ENCODE assay signal across 12 cellular contexts in the genomic region with DNA sequence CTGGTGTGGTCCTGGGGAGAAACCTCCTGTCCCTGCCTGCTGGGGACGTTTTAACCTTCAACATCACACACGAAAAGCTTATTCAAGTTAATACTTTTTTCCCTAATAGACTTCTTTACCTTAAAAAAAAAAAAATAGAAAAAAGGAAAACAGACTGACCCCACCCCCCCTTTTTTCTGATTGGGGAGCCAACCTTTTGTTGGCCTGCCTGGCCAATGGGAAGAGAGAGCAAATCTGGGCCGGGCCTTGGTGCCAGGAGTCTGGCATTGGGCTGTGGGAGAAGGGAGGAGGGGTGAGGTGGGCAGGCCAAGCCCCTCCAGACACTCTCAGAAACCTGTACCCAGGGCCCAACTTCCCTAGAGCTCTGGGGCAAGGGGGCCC. TPM values are rescaled to one million over a fixed set of nuclear protein-coding genes. Genes with fewer than 3 reads are reported as not detected.
A peak's percentile ranks its signal among the peaks of the same experiment; 100 is the strongest.
DNase-seq lines count a peak whose midpoint lies in the region; ATAC-seq and TF ChIP-seq lines count a peak whose summit lies in the region.
"Had no signal": no experiment of that assay in that cellular context is flagged by ENCODE, and none has a peak within 500 bp of the region (broad histone marks: within the 10 kb centered on the region; RNA-seq: fewer than 3 reads in every experiment).

No MANE protein-coding gene starts in this region.

- no peak for ATAC-seq in GM19455 (IDR thresholded peaks at IDR 0.05; ENCODE audit: unreplicated experiment)
- no peak for ATAC-seq in HG02642 (IDR thresholded peaks at IDR 0.05; ENCODE audit: poor library complexity, unreplicated experiment)
- ATAC-seq: activated T-cell treated with anti-CD3 and anti-CD28 coated beads, Interleukin-2, amount 50 U/mL, for 4 hours; left lung had no signal

- H3K9me3 ChIP-seq in Caco-2, result no peaks in the 10 kb centered on the region
- no peaks in the 10 kb centered on the region for H3K9me3 ChIP-seq in HUES64 (ENCODE audit: insufficient read depth, low read depth, low read length)
- H3K9me3 ChIP-seq: left lung had no signal

- H3K4me1 ChIP-seq in Caco-2 (peaks cover 15% of the 10 kb centered on the region), HUES64 (ENCODE audit: insufficient read depth, low read length) (peaks cover 36% of the 10 kb centered on the region)

- H3K4me1 Mint-ChIP-seq in Caco-2 (ENCODE audit: low read depth, unreplicated experiment), result no peaks in the 10 kb centered on the region
- peaks cover 48% of the 10 kb centered on the region for H3K4me1 Mint-ChIP-seq in nephron progenitor cell

- TF ChIP-seq CTCF in Caco-2 (IDR thresholded peaks at IDR 0.05; ENCODE audit: insufficient read depth in 1 of 2, low read depth in 1 of 2, low read length in 1 of 2, severe bottlenecking in 1 of 2, unreplicated experiment in 1 of 2) (no peak), choroid plexus epithelial cell (conservative IDR thresholded peaks at IDR 0.05; ENCODE audit: low read depth, low read length) (no peak), nephron progenitor cell (IDR thresholded peaks at IDR 0.05) (no peak), lower leg skin (IDR thresholded peaks at IDR 0.05) (no peak)

- H3K27me3 ChIP-seq in Caco-2 (replicated peaks; ENCODE audit: control insufficient read depth, insufficient read depth, low read length) (no peaks in the 10 kb centered on the region), HUES64 (ENCODE audit: insufficient read depth, low read length) (peaks cover 92% of the 10 kb centered on the region)

- no TSS peak for BruUV-seq in Caco-2 (replicated peaks; lab: Mats Ljungman, UMichigan)

- CTCF ChIA-PET in Caco-2 (lab: Charles Lee), result no interaction called here

- peaks cover 61% of the 10 kb centered on the region for H3K36me3 Mint-ChIP-seq in Caco-2 (ENCODE audit: insufficient read depth, unreplicated experiment)
- no peaks in the 10 kb centered on the region for H3K36me3 Mint-ChIP-seq in nephron progenitor cell (ENCODE audit: low read depth)

- no peaks in the 10 kb centered on the region for H3K27me3 Mint-ChIP-seq in Caco-2 (ENCODE audit: insufficient read depth, unreplicated experiment)
- H3K27me3 Mint-ChIP-seq in nephron progenitor cell (ENCODE audit: low read depth, poor library complexity), result peaks cover 86% of the 10 kb centered on the region

- no peak for TF ChIP-seq POLR2A in lower leg skin (IDR thresholded peaks at IDR 0.05)

- H3K9me3 Mint-ChIP-seq in Caco-2 (ENCODE audit: unreplicated experiment) (no peaks in the 10 kb centered on the region), nephron progenitor cell (no peaks in the 10 kb centered on the region)
- H3K9me3 Mint-ChIP-seq: activated T-cell treated with anti-CD3 and anti-CD28 coated beads, Interleukin-2, amount 50 U/mL, for 4 hours had no signal

- DNase-seq in Caco-2 (no peak), choroid plexus epithelial cell (ENCODE audit: low read depth) (peak; percentile 60), nephron progenitor cell (no peak), HK-2 (ENCODE audit: unreplicated experiment) (no peak), lower leg skin (ENCODE audit: low spot score in 2 of 2) (no peak)
- DNase-seq: activated T-cell treated with anti-CD3 and anti-CD28 coated beads, Interleukin-2, amount 50 U/mL, for 4 hours; NCI-H1436; SIG-M5 had no signal

- WGBS in HUES64, result 0% methylated on average over 3 of the region's 3 CpGs
- 38 to 59% methylated on average over 3 of the region's 3 CpGs for WGBS in lower leg skin, 2 donors

- H3K27ac Mint-ChIP-seq in Caco-2 (ENCODE audit: unreplicated experiment) (peak overlapping the region; percentile 39), nephron progenitor cell (no peak overlapping the region)

- no peak overlapping the region for H3K9ac ChIP-seq in HUES64 (ENCODE audit: low read depth, low read length)

- no peak overlapping the region for H3K27ac ChIP-seq in HUES64 (ENCODE audit: low read depth, low read length)
- H3K27ac ChIP-seq: left lung had no signal

- POLR2A ChIA-PET in Caco-2 (lab: Charles Lee), result interaction anchor here (0.6 to 1.1 kb wide), 3 partner anchors 18 to 198 kb away, joined by 3 to 7 read pairs (median 5); no protein-coding TSS in a partner anchor

- H3K4me3 ChIP-seq in Caco-2 (ENCODE audit: low read depth, low read length) (no peak overlapping the region), HUES64 (ENCODE audit: low read length) (peak overlapping the region; percentile 19; the same call in 1 of the 2 replicates), choroid plexus epithelial cell (ENCODE audit: low read depth, low read length) (peak overlapping the region; percentile 57), lower leg skin (ENCODE audit: low read depth, poor library complexity, severe bottlenecking) (no peak overlapping the region)

- H3K36me3 ChIP-seq in Caco-2 (ENCODE audit: control insufficient read depth, insufficient read depth, low read length) (no peaks in the 10 kb centered on the region), HUES64 (ENCODE audit: insufficient read depth, low read length) (no peaks in the 10 kb centered on the region)

- intact Hi-C loops in Caco-2 (cut with micrococcal nuclease; ENCODE audit: unreplicated experiment), result no loop called here
- intact Hi-C loops in lower leg skin (cut with DNase I; ENCODE audit: low total_unique reads), result no loop called here

- peak overlapping the region; percentile 36 for H3K4me3 Mint-ChIP-seq in Caco-2 (ENCODE audit: unreplicated experiment)
- peak overlapping the region; percentile 72 for H3K4me3 Mint-ChIP-seq in nephron progenitor cell
- H3K4me3 Mint-ChIP-seq: activated T-cell treated with anti-CD3 and anti-CD28 coated beads, Interleukin-2, amount 50 U/mL, for 4 hours had no signal

RNA-seq across cellular contexts. Expression of a gene that starts 3.0 kb away (rescaled TPM):
- total RNA-seq in Caco-2 (2022), result 34.3 and 36.6 TPM in 2 replicates
- 1.1 TPM for polyA plus RNA-seq in HUES64 (2013, experiment 1 of 2)
- polyA plus RNA-seq in HUES64 (2013, experiment 2 of 2), result 3.0 TPM
- 1 to 10 TPM; 1.9 to 4.7 (median 4.2) TPM for total RNA-seq in lower leg skin

RNA-seq across cellular contexts. Expression of a gene that starts 16.0 kb away (rescaled TPM):
- total RNA-seq in Caco-2 (2022) (50.0 and 52.8 TPM in 2 replicates), lower leg skin (1 to 10 TPM; 1.9 to 3.8 (median 3.1) TPM)
- polyA plus RNA-seq in HUES64 (2013, experiment 1 of 2), result 52.5 TPM
- polyA plus RNA-seq in HUES64 (2013, experiment 2 of 2), result 62.4 TPM

RNA-seq across cellular contexts. Expression of a gene that starts 45.3 kb away (rescaled TPM):
- total RNA-seq in Caco-2 (2022) (90.8 and 114 TPM in 2 replicates), lower leg skin (10 to 100 TPM; 30.2 to 35.6 (median 32.2) TPM)
- 2.3 TPM for polyA plus RNA-seq in HUES64 (2013, experiment 1 of 2)
- 2.5 TPM for polyA plus RNA-seq in HUES64 (2013, experiment 2 of 2)

Comparison
In these comparisons a context has a peak if more than half of its experiments do, and no peak if none do; other contexts are left out.
1. H3K4me3 ChIP-seq: peak in HUES64 (single experiment) and choroid plexus epithelial cell (single experiment); none in Caco-2 (single experiment) and lower leg skin (single experiment).
2. RNA of a gene that starts 16.0 kb away (total RNA-seq): 50.0 to 52.8 TPM in Caco-2; 1.9 to 3.8 TPM in lower leg skin; every median in the first group is over 10 times any median in the second.